In the genomic region with DNA sequence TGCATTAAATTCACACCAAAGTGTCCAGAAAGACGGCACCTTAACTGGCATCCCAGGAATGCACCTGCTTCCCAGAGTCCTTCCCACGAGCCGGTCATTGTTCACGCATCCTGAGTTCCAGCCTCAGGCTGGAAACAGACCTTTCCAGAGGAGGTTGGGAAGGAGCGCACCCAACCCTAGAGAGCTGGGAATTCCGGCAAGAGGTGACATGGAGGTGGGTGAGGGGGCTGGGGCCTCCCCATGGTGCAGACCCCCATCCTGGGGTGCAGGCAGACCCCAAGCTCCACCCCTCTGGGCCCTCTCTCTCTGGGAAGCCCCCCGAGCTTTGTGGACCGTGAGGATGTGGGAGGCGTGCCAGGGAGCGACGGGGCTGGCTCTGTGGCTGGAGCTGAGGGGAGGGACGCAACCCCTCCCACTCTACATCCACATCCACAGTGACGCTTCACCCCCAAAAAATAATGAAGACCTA, we compare ENCODE assay signal across 1 cellular context.
TF ChIP-seq lines count a peak whose summit lies in the region.

No MANE protein-coding gene starts in this region.

TF ChIP-seq in HCT116, 20 proteins besides CTCF, POLR2A, EP300 and RAD21 (continued from another document):
- no peak for TF ChIP-seq ZNF274 (IDR thresholded peaks at IDR 0.05; ENCODE audit: low read depth, low read length)
- TF ChIP-seq SIN3A (IDR thresholded peaks at IDR 0.05; ENCODE audit: low read depth): no peak
- TF ChIP-seq EZH2 (IDR thresholded peaks at IDR 0.05): no peak
- TF ChIP-seq SP1 (IDR thresholded peaks at IDR 0.05; ENCODE audit: low read depth): no peak
- TF ChIP-seq YY1 (IDR thresholded peaks at IDR 0.05; ENCODE audit: extremely low read depth, insufficient replicate concordance, low read depth, low read length): no peak
- TF ChIP-seq CEBPB (IDR thresholded peaks at IDR 0.05; ENCODE audit: low read depth): no peak
- TF ChIP-seq SRF (IDR thresholded peaks at IDR 0.05; ENCODE audit: low read depth): no peak
- no peak for TF ChIP-seq POLR2AphosphoS5 (IDR thresholded peaks at IDR 0.05; ENCODE audit: low read depth, low read length)
